1 cellular context compared by ENCODE assay signal in genomic region chr2:191638079-191638801, GRCh38.
TF ChIP-seq lines count a peak whose summit lies in the region.

No MANE protein-coding gene starts in this region.

TF ChIP-seq in GM23338, 12 proteins besides CTCF, POLR2A, EP300 and RAD21 (continued from another document):
- TF ChIP-seq, protein P1, sequence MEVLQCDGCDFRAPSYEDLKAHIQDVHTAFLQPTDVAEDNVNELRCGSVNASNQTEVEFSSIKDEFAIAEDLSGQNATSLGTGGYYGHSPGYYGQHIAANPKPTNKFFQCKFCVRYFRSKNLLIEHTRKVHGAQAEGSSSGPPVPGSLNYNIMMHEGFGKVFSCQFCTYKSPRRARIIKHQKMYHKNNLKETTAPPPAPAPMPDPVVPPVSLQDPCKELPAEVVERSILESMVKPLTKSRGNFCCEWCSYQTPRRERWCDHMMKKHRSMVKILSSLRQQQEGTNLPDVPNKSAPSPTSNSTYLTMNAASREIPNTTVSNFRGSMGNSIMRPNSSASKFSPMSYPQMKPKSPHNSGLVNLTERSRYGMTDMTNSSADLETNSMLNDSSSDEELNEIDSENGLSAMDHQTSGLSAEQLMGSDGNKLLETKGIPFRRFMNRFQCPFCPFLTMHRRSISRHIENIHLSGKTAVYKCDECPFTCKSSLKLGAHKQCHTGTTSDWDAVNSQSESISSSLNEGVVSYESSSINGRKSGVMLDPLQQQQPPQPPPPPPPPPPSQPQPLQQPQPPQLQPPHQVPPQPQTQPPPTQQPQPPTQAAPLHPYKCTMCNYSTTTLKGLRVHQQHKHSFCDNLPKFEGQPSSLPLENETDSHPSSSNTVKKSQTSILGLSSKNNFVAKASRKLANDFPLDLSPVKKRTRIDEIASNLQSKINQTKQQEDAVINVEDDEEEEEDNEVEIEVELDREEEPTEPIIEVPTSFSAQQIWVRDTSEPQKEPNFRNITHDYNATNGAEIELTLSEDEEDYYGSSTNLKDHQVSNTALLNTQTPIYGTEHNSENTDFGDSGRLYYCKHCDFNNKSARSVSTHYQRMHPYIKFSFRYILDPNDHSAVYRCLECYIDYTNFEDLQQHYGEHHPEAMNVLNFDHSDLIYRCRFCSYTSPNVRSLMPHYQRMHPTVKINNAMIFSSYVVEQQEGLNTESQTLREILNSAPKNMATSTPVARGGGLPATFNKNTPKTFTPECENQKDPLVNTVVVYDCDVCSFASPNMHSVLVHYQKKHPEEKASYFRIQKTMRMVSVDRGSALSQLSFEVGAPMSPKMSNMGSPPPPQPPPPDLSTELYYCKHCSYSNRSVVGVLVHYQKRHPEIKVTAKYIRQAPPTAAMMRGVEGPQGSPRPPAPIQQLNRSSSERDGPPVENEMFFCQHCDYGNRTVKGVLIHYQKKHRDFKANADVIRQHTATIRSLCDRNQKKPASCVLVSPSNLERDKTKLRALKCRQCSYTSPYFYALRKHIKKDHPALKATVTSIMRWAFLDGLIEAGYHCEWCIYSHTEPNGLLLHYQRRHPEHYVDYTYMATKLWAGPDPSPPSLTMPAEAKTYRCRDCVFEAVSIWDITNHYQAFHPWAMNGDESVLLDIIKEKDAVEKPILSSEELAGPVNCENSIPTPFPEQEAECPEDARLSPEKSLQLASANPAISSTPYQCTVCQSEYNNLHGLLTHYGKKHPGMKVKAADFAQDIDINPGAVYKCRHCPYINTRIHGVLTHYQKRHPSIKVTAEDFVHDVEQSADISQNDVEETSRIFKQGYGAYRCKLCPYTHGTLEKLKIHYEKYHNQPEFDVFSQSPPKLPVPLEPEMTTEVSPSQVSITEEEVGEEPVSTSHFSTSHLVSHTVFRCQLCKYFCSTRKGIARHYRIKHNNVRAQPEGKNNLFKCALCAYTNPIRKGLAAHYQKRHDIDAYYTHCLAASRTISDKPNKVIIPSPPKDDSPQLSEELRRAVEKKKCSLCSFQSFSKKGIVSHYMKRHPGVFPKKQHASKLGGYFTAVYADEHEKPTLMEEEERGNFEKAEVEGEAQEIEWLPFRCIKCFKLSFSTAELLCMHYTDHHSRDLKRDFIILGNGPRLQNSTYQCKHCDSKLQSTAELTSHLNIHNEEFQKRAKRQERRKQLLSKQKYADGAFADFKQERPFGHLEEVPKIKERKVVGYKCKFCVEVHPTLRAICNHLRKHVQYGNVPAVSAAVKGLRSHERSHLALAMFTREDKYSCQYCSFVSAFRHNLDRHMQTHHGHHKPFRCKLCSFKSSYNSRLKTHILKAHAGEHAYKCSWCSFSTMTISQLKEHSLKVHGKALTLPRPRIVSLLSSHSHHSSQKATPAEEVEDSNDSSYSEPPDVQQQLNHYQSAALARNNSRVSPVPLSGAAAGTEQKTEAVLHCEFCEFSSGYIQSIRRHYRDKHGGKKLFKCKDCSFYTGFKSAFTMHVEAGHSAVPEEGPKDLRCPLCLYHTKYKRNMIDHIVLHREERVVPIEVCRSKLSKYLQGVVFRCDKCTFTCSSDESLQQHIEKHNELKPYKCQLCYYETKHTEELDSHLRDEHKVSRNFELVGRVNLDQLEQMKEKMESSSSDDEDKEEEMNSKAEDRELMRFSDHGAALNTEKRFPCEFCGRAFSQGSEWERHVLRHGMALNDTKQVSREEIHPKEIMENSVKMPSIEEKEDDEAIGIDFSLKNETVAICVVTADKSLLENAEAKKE (CRISPR knock-in tag; IDR thresholded peaks at IDR 0.05): no peak
- TF ChIP-seq POLR2AphosphoS5 (IDR thresholded peaks at IDR 0.05; ENCODE audit: low read depth): no peak
- TF ChIP-seq NANOG (IDR thresholded peaks at IDR 0.05; ENCODE audit: borderline replicate concordance): no peak
- TF ChIP-seq STAT1 (IDR thresholded peaks at IDR 0.05; ENCODE audit: unreplicated experiment): no peak
- TF ChIP-seq EZH2 (IDR thresholded peaks at IDR 0.05; ENCODE audit: low read depth, unreplicated experiment): no peak
- no peak for TF ChIP-seq ETS1 (IDR thresholded peaks at IDR 0.05)
- no peak for TF ChIP-seq ZNF331 (CRISPR knock-in tag; IDR thresholded peaks at IDR 0.05; ENCODE audit: low read depth)
- TF ChIP-seq EZH2phosphoT487 (IDR thresholded peaks at IDR 0.05; ENCODE audit: unreplicated experiment): no peak
- no peak for TF ChIP-seq CREB1 (CRISPR knock-in tag; IDR thresholded peaks at IDR 0.05; ENCODE audit: low read depth)
